ENCODE assay signal across 28 cellular contexts in genomic region chr5:23343121-23343520, GRCh38.
"Had no signal": no experiment of that assay in that cellular context is flagged by ENCODE, and none has a peak within 500 bp of the region (broad histone marks: within the 10 kb centered on the region; RNA-seq: fewer than 3 reads in every experiment).

No MANE protein-coding gene starts in this region.

- FAIRE-seq: keratinocyte, small intestine had no signal

- H3K27me3 ChIP-seq: left lung, pancreas, sigmoid colon, spleen, transverse colon, upper lobe of left lung, vagina had no signal

- ATAC-seq: left colon; left lung; mucosa of descending colon; naive thymus-derived CD4-positive, alpha-beta T cell; pancreas; right cardiac atrium; stimulated activated memory B cell treated with anti-CD40 and anti-IgM and Interleukin-4, amounts not matched to agents 10 μg/mL and 1 μg/mL and 100 μg/mL, for 72 hours; stimulated activated naive CD8-positive, alpha-beta T cell treated with anti-CD3 and anti-CD28 coated beads, Interleukin-15, amount 100 ng/mL, for 72 hours had no signal

- H3K4me3 ChIP-seq: left lung, lung, mucosa of descending colon, pancreas, prostate gland, sigmoid colon, spleen, transverse colon, upper lobe of left lung, vagina had no signal

- DNase-seq: hippocampal formation; left colon; left lung; midbrain; mucosa of descending colon; naive thymus-derived CD4-positive, alpha-beta T cell; nucleus accumbens; pancreas; posterior cingulate gyrus; retina; right cardiac atrium; sigmoid colon; small intestine; spleen; stimulated activated CD4-positive, alpha-beta T cell treated with anti-CD3 and anti-CD28 coated beads, Interleukin-1b, Interleukin-23, amount 100 ng/mL, for 48 hours; stimulated activated CD4-positive, alpha-beta T cell treated with anti-CD3 and anti-CD28 coated beads, Interleukin-2, amount 100 ng/mL, for 48 hours; stimulated activated CD4-positive, alpha-beta T cell treated with anti-CD3 and anti-CD28 coated beads, Interleukin-4, amount 100 ng/mL, for 4 hours; stimulated activated CD8-positive, alpha-beta memory T cell treated with anti-CD3 and anti-CD28 coated beads, Interleukin-4, amount 100 ng/mL, for 48 hours; stimulated activated naive CD4-positive, alpha-beta T cell treated with Interleukin-2 at 50 U/mL for 16 hours; stimulated activated naive CD8-positive, alpha-beta T cell treated with anti-CD3 and anti-CD28 coated beads, Interleukin-15, amount 100 ng/mL, for 72 hours; substantia nigra; transverse colon; upper lobe of left lung had no signal

- H3K9me3 ChIP-seq: left lung, pancreas, prostate gland, transverse colon, upper lobe of left lung, vagina had no signal

- H3K36me3 ChIP-seq: left lung, pancreas, prostate gland, sigmoid colon, spleen, transverse colon, upper lobe of left lung, vagina had no signal

- H3K27ac ChIP-seq: left lung, pancreas, prostate gland, sigmoid colon, spleen, transverse colon, upper lobe of left lung, vagina had no signal

- H3K4me1 ChIP-seq: left lung, pancreas, prostate gland, sigmoid colon, spleen, transverse colon, upper lobe of left lung, vagina had no signal
